Comparison of ENCODE assay signal across 10 cellular contexts in the genomic region with DNA sequence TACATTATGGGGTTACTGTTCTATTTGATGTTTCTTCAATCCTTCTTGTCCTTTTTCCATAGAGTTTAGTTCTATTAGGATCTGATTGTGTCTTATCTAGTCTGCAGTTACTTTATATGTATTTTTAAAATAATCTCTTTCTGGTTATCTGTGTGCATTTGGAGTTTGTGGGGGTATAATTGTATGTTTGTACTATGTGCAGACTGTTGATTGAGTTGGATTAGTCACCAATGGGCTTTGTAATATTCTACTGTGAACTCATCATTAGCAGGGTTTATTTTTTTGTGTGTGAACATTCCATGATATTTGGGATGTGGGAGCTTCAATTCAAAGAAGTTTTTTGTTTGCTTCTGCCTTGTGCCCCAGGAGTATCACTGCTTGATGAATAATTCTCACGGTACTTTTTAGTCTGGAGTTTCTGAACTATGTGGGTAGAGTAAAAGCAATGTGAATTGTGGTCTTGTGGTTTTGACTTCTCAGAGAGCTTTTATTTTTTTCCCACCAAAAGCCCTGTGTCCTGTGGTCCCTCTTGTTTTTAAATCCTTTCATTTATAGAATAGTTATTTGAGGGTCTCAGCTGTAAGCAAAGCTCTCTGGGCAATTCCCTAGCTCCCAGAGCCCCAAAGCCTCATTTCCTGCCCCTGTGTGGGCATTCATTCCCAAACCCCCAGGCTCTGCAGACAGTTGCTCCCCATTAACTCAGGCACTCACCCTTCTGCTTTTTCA.
DNase-seq lines count a peak whose midpoint lies in the region; ATAC-seq and TF ChIP-seq lines count a peak whose summit lies in the region.
"Had no signal": no experiment of that assay in that cellular context is flagged by ENCODE, and none has a peak within 500 bp of the region (broad histone marks: within the 10 kb centered on the region; RNA-seq: fewer than 3 reads in every experiment).

No MANE protein-coding gene starts in this region.

- peaks cover 28% of the 10 kb centered on the region for H3K4me1 Mint-ChIP-seq in activated naive CD8-positive, alpha-beta T cell treated with anti-CD3 and anti-CD28 coated beads, Interleukin-2, amount 50 U/mL, for 24 hours

- no peak overlapping the region for H3K27ac Mint-ChIP-seq in activated naive CD8-positive, alpha-beta T cell treated with anti-CD3 and anti-CD28 coated beads, Interleukin-2, amount 50 U/mL, for 24 hours
- H3K27ac Mint-ChIP-seq: CD4-positive, CD25-positive, alpha-beta regulatory T cell had no signal

- no peak overlapping the region for H3K4me3 Mint-ChIP-seq in activated naive CD8-positive, alpha-beta T cell treated with anti-CD3 and anti-CD28 coated beads, Interleukin-2, amount 50 U/mL, for 24 hours

- H2AFZ ChIP-seq in ACC112 (ENCODE audit: low read length, unreplicated experiment), result peak overlapping the region; percentile 14

- ATAC-seq in GM19324 (IDR thresholded peaks at IDR 0.05; ENCODE audit: low FRiP score, unreplicated experiment), result peak; percentile 76
- ATAC-seq in HG03064 (IDR thresholded peaks at IDR 0.05; ENCODE audit: low read depth, unreplicated experiment), result peak; percentile 90
- ATAC-seq in activated naive CD8-positive, alpha-beta T cell treated with anti-CD3 and anti-CD28 coated beads, Interleukin-2, amount 50 U/mL, for 24 hours, result peak; percentile 75

- H3K27me3 ChIP-seq in ACC112 (ENCODE audit: insufficient read depth, low read length) (no peaks in the 10 kb centered on the region), testis (no peaks in the 10 kb centered on the region)

- no peak for TF ChIP-seq CTCF in testis (IDR thresholded peaks at IDR 0.05)

- H3K9me3 Mint-ChIP-seq in activated naive CD8-positive, alpha-beta T cell treated with anti-CD3 and anti-CD28 coated beads, Interleukin-2, amount 50 U/mL, for 24 hours, result no peaks in the 10 kb centered on the region

- no peak overlapping the region for H3K27ac ChIP-seq in ACC112 (ENCODE audit: low read depth, low read length)
- H3K27ac ChIP-seq in testis, result no peak overlapping the region

- no peaks in the 10 kb centered on the region for H3K79me2 ChIP-seq in ACC112 (ENCODE audit: control insufficient read depth, insufficient read depth, low read length, unreplicated experiment)

- no peak for DNase-seq in activated naive CD8-positive, alpha-beta T cell treated with anti-CD3 and anti-CD28 coated beads, Interleukin-2, amount 50 U/mL, for 24 hours
- no peak for DNase-seq in testis
- DNase-seq in superior temporal gyrus (ENCODE audit: extremely low spot score), result no peak
- DNase-seq in stimulated activated naive CD4-positive, alpha-beta T cell (lab: John Stamatoyannopoulos, UW), result no peak
- DNase-seq in UCSD-AML1 (lab: John Stamatoyannopoulos, UW; ENCODE audit: unreplicated experiment), result no peak
- DNase-seq: CD4-positive, CD25-positive, alpha-beta regulatory T cell had no signal

- intact Hi-C loops in testis (cut with DNase I; ENCODE audit: low total_unique reads), result no loop called here

- TF ChIP-seq POLR2A in testis (IDR thresholded peaks at IDR 0.05), result no peak

- H3K9me3 ChIP-seq in testis, result no peaks in the 10 kb centered on the region

- H3K27me3 Mint-ChIP-seq in activated naive CD8-positive, alpha-beta T cell treated with anti-CD3 and anti-CD28 coated beads, Interleukin-2, amount 50 U/mL, for 24 hours, result peaks cover 4% of the 10 kb centered on the region
- H3K27me3 Mint-ChIP-seq: CD4-positive, CD25-positive, alpha-beta regulatory T cell had no signal

- H3K36me3 ChIP-seq in ACC112 (ENCODE audit: insufficient read depth, low read length) (no peaks in the 10 kb centered on the region), testis (ENCODE audit: low read depth, missing control alignments) (no peaks in the 10 kb centered on the region)

- no peaks in the 10 kb centered on the region for H3K36me3 Mint-ChIP-seq in activated naive CD8-positive, alpha-beta T cell treated with anti-CD3 and anti-CD28 coated beads, Interleukin-2, amount 50 U/mL, for 24 hours (ENCODE audit: low read depth)
- H3K36me3 Mint-ChIP-seq: CD4-positive, CD25-positive, alpha-beta regulatory T cell had no signal

- no peaks in the 10 kb centered on the region for H3K4me1 ChIP-seq in ACC112 (ENCODE audit: control insufficient read depth, insufficient read depth, low read length, unreplicated experiment)
- no peaks in the 10 kb centered on the region for H3K4me1 ChIP-seq in testis

- H3K4me3 ChIP-seq in ACC112 (ENCODE audit: low read depth, low read length) (no peak overlapping the region), testis (no peak overlapping the region)
- H3K4me3 ChIP-seq: skin epidermis had no signal

- 53 to 82% methylated on average over 1 of the region's 1 CpG for WGBS in testis, 2 donors
